In genomic region chr1:21162740-21163464, GRCh38 we compare ENCODE assay signal across 27 cellular contexts. TPM values are rescaled to one million over a fixed set of nuclear protein-coding genes. Genes with fewer than 3 reads are reported as not detected.
DNase-seq lines count a peak whose midpoint lies in the region; ATAC-seq, FAIRE-seq and TF ChIP-seq lines count a peak whose summit lies in the region.
"Had no signal": no experiment of that assay in that cellular context is flagged by ENCODE, and none has a peak within 500 bp of the region (broad histone marks: within the 10 kb centered on the region; RNA-seq: fewer than 3 reads in every experiment).

No MANE protein-coding gene starts in this region.

- H3K27ac ChIP-seq in liver (ENCODE audit: low read depth in 1 of 2, low read length in 2 of 2): peak overlapping the region; percentile 30 to 46
- H3K27ac ChIP-seq in HepG2 (ENCODE audit: extremely low read length, insufficient read depth, low read length): no peak overlapping the region
- peak overlapping the region; percentile 29 for H3K27ac ChIP-seq in neutrophil
- no peak overlapping the region for H3K27ac ChIP-seq in suprapubic skin
- H3K27ac ChIP-seq in dorsolateral prefrontal cortex: peak overlapping the region in 5 of 59 donors; percentile 1 to 58 (median 22)
- H3K27ac ChIP-seq: sigmoid colon, thoracic aorta, vagina had no signal

- H2AFZ ChIP-seq in HepG2 (ENCODE audit: low read length): no peak overlapping the region

- no TSS peak for BruUV-seq in HepG2 (replicated peaks; lab: Mats Ljungman, UMichigan)

- H3K36me3 ChIP-seq in liver (ENCODE audit: control insufficient read depth in 4 of 4, insufficient read depth in 3 of 4, low read depth in 1 of 4, low read length in 3 of 4): peaks cover 0 to 5% (median 0%) of the 10 kb centered on the region in 4 donors
- peaks cover 2 to 14% of the 10 kb centered on the region in 2 experiments; a peak in 2 of 5 replicates for H3K36me3 ChIP-seq in HepG2 (replicated peaks in 1 of 2; ENCODE audit: control insufficient read depth in 1 of 2, insufficient read depth in 2 of 2, low read length in 2 of 2)
- H3K36me3 ChIP-seq in neutrophil: peaks cover 22% of the 10 kb centered on the region
- peaks cover 9% of the 10 kb centered on the region for H3K36me3 ChIP-seq in suprapubic skin
- H3K36me3 ChIP-seq: BE2C, thoracic aorta, vagina had no signal

- ATAC-seq in HepG2 (no peak), HG03342 (IDR thresholded peaks at IDR 0.05; ENCODE audit: unreplicated experiment) (no peak)
- ATAC-seq: activated naive CD4-positive, alpha-beta T cell treated with anti-CD3 and anti-CD28 coated beads, Interleukin-2, amount 50 U/mL, for 72 hours; mucosa of descending colon had no signal

- TF ChIP-seq CTCF in liver (IDR thresholded peaks at IDR 0.05; ENCODE audit: low read depth, low read length, missing input control): no peak
- TF ChIP-seq CTCF in HepG2 (CRISPR knock-in tag; IDR thresholded peaks at IDR 0.05): no peak
- no peak for TF ChIP-seq CTCF in neutrophil (IDR thresholded peaks at IDR 0.05)
- no peak for TF ChIP-seq CTCF in suprapubic skin (IDR thresholded peaks at IDR 0.05)
- no peak for TF ChIP-seq CTCF in dorsolateral prefrontal cortex (IDR thresholded peaks at IDR 0.05 in 54 of 56, conservative IDR thresholded peaks at IDR 0.05 in 2 of 56; ENCODE audit: low read depth in 1 of 56, partially characterized antibody in 56 of 56)

- H3K4me1 ChIP-seq in liver (ENCODE audit: control insufficient read depth in 4 of 4, insufficient read depth in 4 of 4, low read length in 3 of 4) (peaks cover 3 to 19% (median 7%) of the 10 kb centered on the region in 4 donors), HepG2 (ENCODE audit: insufficient read depth, low read length) (no peaks in the 10 kb centered on the region), neutrophil (ENCODE audit: control insufficient read depth in 1 of 2, insufficient read depth in 1 of 2, low read depth in 1 of 2, low read length in 1 of 2) (no peaks in the 10 kb centered on the region), suprapubic skin (peaks cover 9% of the 10 kb centered on the region)
- H3K4me1 ChIP-seq: BE2C, vagina had no signal

- peaks cover 28% of the 10 kb centered on the region for H3K79me2 ChIP-seq in HepG2 (ENCODE audit: insufficient read depth, low read length)

- POLR2A ChIA-PET in HepG2 (lab: Yijun Ruan, JAX): no interaction called here

- no peak for DNase-seq in HepG2 (ENCODE audit: low spot score)
- no peak for DNase-seq in mucosa of gallbladder (ENCODE audit: low spot score)
- no peak for DNase-seq in suprapubic skin (ENCODE audit: low spot score in 2 of 2)
- no peak for DNase-seq in dorsolateral prefrontal cortex
- DNase-seq: activated CD4-positive, alpha-beta memory T cell treated with anti-CD3 and anti-CD28 coated beads, Interleukin-2, amount 10 ng/mL, durations not matched to agents 7 days and 5 days; aorta; BE2C; central memory CD4-positive, alpha-beta T cell; COR-L47; DND-41; mucosa of descending colon; NCI-H1105 treated with DMSO at 0.1 percent for 48 hours; NCI-H2081; NCI-H345; NCI-H82; posterior cingulate gyrus; sigmoid colon; stimulated activated CD4-positive, alpha-beta T cell treated with anti-CD3 and anti-CD28 coated beads, Interleukin-4, amount 100 ng/mL, for 4 hours; stimulated activated naive CD4-positive, alpha-beta T cell had no signal

- TF ChIP-seq POLR2A in HepG2 (IDR thresholded peaks at IDR 0.05; ENCODE audit: insufficient read depth in 1 of 2, low read depth in 2 of 2, low read length in 2 of 2) (no peak), suprapubic skin (IDR thresholded peaks at IDR 0.05) (no peak)

- TF ChIP-seq RAD21 in liver (IDR thresholded peaks at IDR 0.05): no peak
- TF ChIP-seq RAD21 in HepG2 (CRISPR knock-in tag; IDR thresholded peaks at IDR 0.05): no peak

- no peak overlapping the region for H3K4me2 ChIP-seq in HepG2 (ENCODE audit: low read depth, low read length)

- CTCF ChIA-PET in HepG2 (lab: Yijun Ruan, JAX; ENCODE audit: low intra/inter-chr PET ratio, low total read pairs): no interaction called here

- H4K20me1 ChIP-seq in HepG2 (ENCODE audit: insufficient read depth, low read length): no peaks in the 10 kb centered on the region

- intact Hi-C loops in HepG2 (cut with micrococcal nuclease; ENCODE audit: unreplicated experiment): no loop called here
- intact Hi-C loops in dorsolateral prefrontal cortex (cut with DNase I): no loop called here

- H3K27me3 ChIP-seq in liver (ENCODE audit: control insufficient read depth in 4 of 4, insufficient read depth in 4 of 4, low read length in 3 of 4): no peaks in the 10 kb centered on the region
- H3K27me3 ChIP-seq in HepG2 (ENCODE audit: control insufficient read depth in 1 of 2, insufficient read depth in 2 of 2, low read length in 2 of 2): no peaks in the 10 kb centered on the region
- no peaks in the 10 kb centered on the region for H3K27me3 ChIP-seq in neutrophil
- H3K27me3 ChIP-seq in suprapubic skin: no peaks in the 10 kb centered on the region
- H3K27me3 ChIP-seq in dorsolateral prefrontal cortex: no peaks in the 10 kb centered on the region
- H3K27me3 ChIP-seq: BE2C, sigmoid colon, vagina had no signal

- H3K9me3 ChIP-seq in liver (ENCODE audit: control insufficient read depth in 4 of 4, low read length in 3 of 4): no peaks in the 10 kb centered on the region
- no peaks in the 10 kb centered on the region for H3K9me3 ChIP-seq in HepG2 (ENCODE audit: low read length)
- H3K9me3 ChIP-seq in neutrophil: no peaks in the 10 kb centered on the region
- H3K9me3 ChIP-seq in suprapubic skin: no peaks in the 10 kb centered on the region
- H3K9me3 ChIP-seq: BE2C, mucosa of descending colon, sigmoid colon, thoracic aorta, vagina had no signal

- FAIRE-seq in HepG2 (lab: Jason Lieb, UNC) (no peak), endometrium (lab: Jason Lieb, UNC) (peak; percentile 15)
- FAIRE-seq: H54 had no signal

- H3K9ac ChIP-seq in liver (ENCODE audit: low read depth in 1 of 2, low read length in 2 of 2) (peak overlapping the region in 1 of 2 donors; percentile 3), HepG2 (ENCODE audit: insufficient read depth, low read depth, low read length) (no peak overlapping the region)

- no peak for TF ChIP-seq EP300 in HepG2 (IDR thresholded peaks at IDR 0.05; ENCODE audit: low read depth in 2 of 2, low read length in 2 of 2)
- TF ChIP-seq EP300 in HepG2 (CRISPR knock-in tag; IDR thresholded peaks at IDR 0.05; ENCODE audit: borderline replicate concordance): no peak
- TF ChIP-seq EP300 in suprapubic skin (IDR thresholded peaks at IDR 0.05): no peak

- in situ Hi-C loops in HepG2 (cut with HindIII; ENCODE audit: extremely low pct_ligation_motif_present, low pct_unique_long_range_greater_than_20kb): no loop called here

- H3K4me3 ChIP-seq in liver (ENCODE audit: low read depth in 1 of 3, low read length in 3 of 3) (no peak overlapping the region), HepG2 (replicated peaks in 1 of 3; ENCODE audit: insufficient read depth in 1 of 3, low read depth in 2 of 3, low read length in 3 of 3) (no peak overlapping the region), neutrophil (ENCODE audit: low read depth in 1 of 2, low read length in 1 of 2) (no peak overlapping the region), suprapubic skin (no peak overlapping the region), dorsolateral prefrontal cortex (no peak overlapping the region)
- H3K4me3 ChIP-seq: mucosa of descending colon, sigmoid colon, thoracic aorta, vagina had no signal

TF ChIP-seq in HepG2, 621 proteins besides CTCF, POLR2A, EP300 and RAD21 (continues in another document):
- TF ChIP-seq ELF3 (CRISPR knock-in tag; IDR thresholded peaks at IDR 0.05) (no peak), NCOA2 (CRISPR knock-in tag; IDR thresholded peaks at IDR 0.05) (no peak), SRSF9 (IDR thresholded peaks at IDR 0.05; ENCODE audit: borderline replicate concordance, insufficient read depth, low read depth, low read length, poor library complexity, severe bottlenecking) (no peak), NR2F1 (CRISPR knock-in tag; IDR thresholded peaks at IDR 0.05) (no peak)

RNA-seq across cellular contexts. Expression of gene EIF4G3, which starts 13.8 kb away (rescaled TPM):
- 10 to 100 TPM; 12.5 to 22.8 TPM for total RNA-seq in liver
- 10 to 100 TPM in 1 of 2 donors, 1 to 10 TPM in 1; 7.6 to 11.0 TPM for polyA plus RNA-seq in liver
- 22.2 and 29.0 TPM in 2 replicates for total RNA-seq in HepG2 (2016; rRNA removed; fragmentation: Illumina TruSeq; extraction: Trizol)
- 13.2 and 15.1 TPM in 2 replicates for total RNA-seq in HepG2 (2016; cell fraction: cytosol; rRNA removed; fragmentation: Illumina TruSeq; extraction: Trizol; ENCODE audit: low read depth)
- 20.7 and 29.3 TPM in 2 replicates for total RNA-seq in HepG2 (2016; cell fraction: insoluble cytoplasmic fraction; rRNA removed; fragmentation: Illumina TruSeq; extraction: Trizol)
- 12.4 and 12.5 TPM in 2 replicates for total RNA-seq in HepG2 (2016; cell fraction: membrane; rRNA removed; fragmentation: Illumina TruSeq; extraction: Trizol)
- total RNA-seq in HepG2 (2016; cell fraction: nucleus; rRNA removed; fragmentation: Illumina TruSeq; extraction: Trizol): 30.3 and 40.7 TPM in 2 replicates
- polyA plus RNA-seq in HepG2 (2011; rRNA removed): 27.6 and 30.1 TPM in 2 replicates
- polyA plus RNA-seq in HepG2 (2011; cell fraction: cytosol; rRNA removed): 18.6 and 19.6 TPM in 2 replicates
- 30.8 and 35.1 TPM in 2 replicates for polyA plus RNA-seq in HepG2 (2011; cell fraction: nucleus; rRNA removed)
- polyA plus RNA-seq in HepG2 (2012): 19.5 and 29.5 TPM in 2 replicates
- polyA plus RNA-seq in HepG2 (2016; cell fraction: cytosol; fragmentation: Illumina TruSeq; extraction: Trizol; ENCODE audit: low read depth): 3.5 and 3.8 TPM in 2 replicates
- polyA plus RNA-seq in HepG2 (2016; cell fraction: insoluble cytoplasmic fraction; fragmentation: Illumina TruSeq; extraction: Trizol; ENCODE audit: low read depth): 25.3 and 28.3 TPM in 2 replicates
- 6.2 and 6.5 TPM in 2 replicates for polyA plus RNA-seq in HepG2 (2016; cell fraction: membrane; fragmentation: Illumina TruSeq; extraction: Trizol; ENCODE audit: low read depth)
- 38.1 and 40.6 TPM in 2 replicates for polyA plus RNA-seq in HepG2 (2016; cell fraction: nucleus; fragmentation: Illumina TruSeq; extraction: Trizol; ENCODE audit: insufficient read depth, low read depth)
- 85.8 and 132 TPM in 2 replicates for polyA minus RNA-seq in HepG2 (2011; rRNA and poly(A)+ RNA removed; ENCODE audit: low replicate concordance)
- 16.7 and 20.7 TPM in 2 replicates for polyA minus RNA-seq in HepG2 (2011; cell fraction: cytosol; rRNA and poly(A)+ RNA removed)
- polyA minus RNA-seq in HepG2 (2011; cell fraction: nucleus; rRNA and poly(A)+ RNA removed): 50.2 and 53.3 TPM in 2 replicates
- total RNA-seq in mucosa of gallbladder: 63.9 TPM
- total RNA-seq in suprapubic skin: 10 to 100 TPM; 32.9 to 40.6 (median 39.5) TPM
- total RNA-seq in dorsolateral prefrontal cortex: 100 to 1,000 TPM; 102 to 177 (median 137) TPM

Comparison
In these comparisons a context has a peak if more than half of its experiments do, and no peak if none do; other contexts are left out.
1. H3K27ac ChIP-seq: peak in liver (2 of 2) and neutrophil (single experiment); none in HepG2 (single experiment) and suprapubic skin (single experiment).